ENCODE assay signal across 8 cellular contexts in the genomic region with DNA sequence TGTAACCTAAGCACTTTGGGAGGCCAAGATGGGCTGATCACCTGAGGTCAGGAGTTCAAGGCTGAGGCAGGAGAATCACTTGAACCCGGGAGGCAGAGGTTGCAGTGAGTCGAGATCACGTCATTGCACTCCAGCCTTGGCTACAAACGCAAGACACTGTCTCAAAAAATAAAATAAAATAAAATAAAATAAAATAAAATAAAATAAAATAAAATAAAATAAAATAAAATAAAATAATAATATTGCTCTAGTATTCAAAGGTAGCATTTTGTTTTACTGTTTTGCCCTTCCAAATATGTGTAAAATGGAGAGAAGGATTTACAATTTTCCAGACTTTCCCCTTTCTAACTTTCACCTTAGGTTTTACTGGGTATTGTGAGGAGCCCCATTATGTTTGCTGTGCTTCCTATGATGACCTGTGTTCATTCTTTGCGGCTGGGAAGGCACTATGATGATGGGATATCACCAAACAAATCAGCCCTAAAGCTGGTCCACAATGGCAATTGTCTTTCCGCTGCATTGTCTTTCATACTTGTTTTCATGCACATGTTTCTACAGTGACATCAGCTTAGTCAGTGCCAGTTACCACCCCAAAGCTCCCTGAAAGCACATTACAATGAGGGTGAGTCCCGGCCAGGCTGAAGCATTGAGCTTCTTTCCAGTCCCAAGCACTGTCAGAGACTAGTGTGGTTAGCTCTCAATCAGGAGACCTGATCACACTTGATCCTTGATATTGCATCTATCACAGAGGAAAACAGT. TPM values are rescaled to one million over a fixed set of nuclear protein-coding genes. Genes with fewer than 3 reads are reported as not detected.
A peak's percentile ranks its signal among the peaks of the same experiment; 100 is the strongest.
DNase-seq lines count a peak whose midpoint lies in the region; ATAC-seq and TF ChIP-seq lines count a peak whose summit lies in the region.

No MANE protein-coding gene starts in this region.

- peak; percentile 78 for DNase-seq in inferior parietal cortex (ENCODE audit: extremely low spot score)
- no peak for DNase-seq in G401 (ENCODE audit: low spot score)
- DNase-seq in NK-92 (lab: John Stamatoyannopoulos, UW; ENCODE audit: unreplicated experiment): no peak
- DNase-seq in PC-9: no peak
- DNase-seq in esophagus muscularis mucosa (ENCODE audit: extremely low spot score): no peak

- H3K27me3 ChIP-seq in PC-9 (ENCODE audit: insufficient read depth, low read depth): no peaks in the 10 kb centered on the region
- H3K27me3 ChIP-seq in esophagus muscularis mucosa: no peaks in the 10 kb centered on the region

- no peaks in the 10 kb centered on the region for H3K9me3 ChIP-seq in PC-9 (ENCODE audit: insufficient read depth, low read depth)
- H3K9me3 ChIP-seq in esophagus muscularis mucosa: no peaks in the 10 kb centered on the region

- 75% methylated on average over 7 of the region's 7 CpGs for WGBS in esophagus muscularis mucosa

- H3K36me3 ChIP-seq in PC-9 (ENCODE audit: low read depth) (no peaks in the 10 kb centered on the region), esophagus muscularis mucosa (no peaks in the 10 kb centered on the region)

- H2AFZ ChIP-seq in PC-9: no peak overlapping the region

- no peak for TF ChIP-seq CTCF in PC-9 (conservative IDR thresholded peaks at IDR 0.05)
- no peak for TF ChIP-seq CTCF in esophagus muscularis mucosa (IDR thresholded peaks at IDR 0.05)

- CTCF ChIA-PET in PC-9 (lab: Charles Lee): interaction anchor here (1.0 kb wide), 1 partner anchor 88 kb away, joined by 3 read pairs; a partner anchor contains a TSS

- no peak overlapping the region for H3K4me3 ChIP-seq in PC-9
- no peak overlapping the region for H3K4me3 ChIP-seq in esophagus muscularis mucosa

- H3K79me2 ChIP-seq in PC-9 (ENCODE audit: low read depth): no peaks in the 10 kb centered on the region

- H3K27ac ChIP-seq in PC-9: no peak overlapping the region
- no peak overlapping the region for H3K27ac ChIP-seq in esophagus muscularis mucosa (replicated peaks in 1 of 4)

- H3K4me2 ChIP-seq in PC-9: no peak overlapping the region

- POLR2A ChIA-PET in PC-9 (lab: Charles Lee; ENCODE audit: unreplicated experiment): interaction anchor here (0.7 kb wide), 2 partner anchors 1238 to 1384 kb away, joined by 5 to 11 read pairs; no protein-coding TSS in a partner anchor

- in situ Hi-C loops in G401 (cut with HindIII; ENCODE audit: low sequenced_read_pairs): no loop called here

- H3F3A ChIP-seq in PC-9 (ENCODE audit: insufficient read depth, low read depth): no peaks in the 10 kb centered on the region

- intact Hi-C loops in PC-9 (cut with micrococcal nuclease; ENCODE audit: unreplicated experiment): no loop called here
- intact Hi-C loops in esophagus muscularis mucosa (cut with DNase I): no loop called here

- TF ChIP-seq EP300 in esophagus muscularis mucosa (IDR thresholded peaks at IDR 0.05): no peak

- no peaks in the 10 kb centered on the region for H4K20me1 ChIP-seq in PC-9 (ENCODE audit: insufficient read depth)

- BruUV-seq in PC-9 (replicated peaks; lab: Mats Ljungman, UMichigan): no TSS peak

- no peaks in the 10 kb centered on the region; the same call in 1 of the 2 replicates for H3K4me1 ChIP-seq in PC-9 (replicated peaks; ENCODE audit: insufficient read depth)
- H3K4me1 ChIP-seq in esophagus muscularis mucosa: no peaks in the 10 kb centered on the region

- H3K9me2 ChIP-seq in PC-9 (ENCODE audit: insufficient read depth): no peaks in the 10 kb centered on the region

- no peak for TF ChIP-seq POLR2A in esophagus muscularis mucosa (IDR thresholded peaks at IDR 0.05; ENCODE audit: low read depth)

- peak; percentile 91 for ATAC-seq in GM18511 (IDR thresholded peaks at IDR 0.05; ENCODE audit: unreplicated experiment)
- ATAC-seq in GM21390 (IDR thresholded peaks at IDR 0.05; ENCODE audit: unreplicated experiment): peak; percentile 78
- peak; percentile 68 for ATAC-seq in HG03196 (IDR thresholded peaks at IDR 0.05; ENCODE audit: unreplicated experiment)

RNA-seq across cellular contexts. Expression of a gene that starts 50.8 kb away (rescaled TPM):
- not detected in 2 replicates for total RNA-seq in G401 (2014; rRNA removed; shearing (Covaris generic))
- not detected in 2 replicates for total RNA-seq in PC-9 (2021)
- under 1 TPM in 2 of 4 donors, not detected in 2; 0.26 to 0.66 TPM for total RNA-seq in esophagus muscularis mucosa
